22 cellular contexts compared by ENCODE assay signal in the genomic region with DNA sequence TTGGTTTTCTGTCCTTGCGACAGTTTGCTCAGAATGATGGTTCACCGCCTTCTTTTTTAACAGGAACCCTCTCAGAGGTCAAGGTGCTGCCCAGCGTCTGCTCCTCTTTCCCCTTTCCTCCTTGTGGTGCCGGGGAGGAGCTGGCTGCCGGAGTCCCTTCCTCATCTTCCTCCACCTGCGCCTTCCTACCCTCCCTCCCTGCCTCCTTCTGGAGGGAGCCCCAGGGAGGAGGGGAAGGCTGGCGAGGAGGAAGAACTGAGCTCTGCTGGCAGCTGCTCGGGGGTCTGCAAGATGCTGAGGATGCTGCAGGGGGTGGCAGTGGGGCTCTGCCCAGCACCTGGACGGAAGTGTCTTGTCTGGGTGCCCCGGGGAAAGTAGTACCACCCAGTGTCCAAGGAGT. TPM values are rescaled to one million over a fixed set of nuclear protein-coding genes. Genes with fewer than 3 reads are reported as not detected.
"Had no signal": no experiment of that assay in that cellular context is flagged by ENCODE, and none has a peak within 500 bp of the region (broad histone marks: within the 10 kb centered on the region; RNA-seq: fewer than 3 reads in every experiment).

No MANE protein-coding gene starts in this region.

- H3K4me1 ChIP-seq: SJCRH30 had no signal

- ATAC-seq: SK-N-SH treated with all-trans-retinoic acid at 6 μM for 48 hours had no signal

- DNase-seq: IMR-90, Karpas-422, KG1, MG63, NCI-H1092, NCI-H1105 treated with DMSO at 0.1 percent for 48 hours, NCI-H1417 treated with DMSO at 0.1 percent for 48 hours, NCI-H146, NCI-H1694 treated with DMSO at 0.1 percent for 48 hours, NCI-H1930, NCI-H2081, NCI-H2107, NCI-H2227 treated with DMSO at 0.1 percent for 48 hours, NCI-H446, NCI-H510A, NCI-H524 treated with DMSO at 0.1 percent for 48 hours, NCI-H69, NCI-H774, SHP77 treated with DMSO at 0.1 percent for 48 hours, SJCRH30 had no signal

- H3K4me3 ChIP-seq: MG63, SJCRH30 had no signal

- H3K27ac ChIP-seq: RWPE1, SJCRH30 had no signal

- H3K36me3 ChIP-seq: SJCRH30 had no signal

- H3K27me3 ChIP-seq: MG63, SJCRH30 had no signal

RNA-seq across cellular contexts. Expression of gene BACE2, which starts 31.2 kb away (rescaled TPM):
- total RNA-seq: SJCRH30 had no signal
